In genomic region chr9:95177617-95178016, GRCh38 we compare ENCODE assay signal across 21 cellular contexts.
"Had no signal": no experiment of that assay in that cellular context is flagged by ENCODE, and none has a peak within 500 bp of the region (broad histone marks: within the 10 kb centered on the region; RNA-seq: fewer than 3 reads in every experiment).

No MANE protein-coding gene starts in this region.

- H3K4me1 ChIP-seq: lower lobe of right lung, prostate gland, spleen, upper lobe of left lung had no signal

- H3K9me3 Mint-ChIP-seq: natural killer cell; stimulated activated naive B cell treated with anti-CD40 and anti-IgM and Interleukin-4, amounts not matched to agents 10 μg/mL and 1 μg/mL and 100 μg/mL, for 72 hours; stimulated activated naive CD8-positive, alpha-beta T cell treated with anti-CD3 and anti-CD28 coated beads, Interleukin-15, Interleukin-2, amounts not matched to agents 100 ng/mL and 50 ng/mL, for 24 hours had no signal

- H3K4me3 Mint-ChIP-seq: natural killer cell; stimulated activated naive B cell treated with anti-CD40 and anti-IgM and Interleukin-4, amounts not matched to agents 10 μg/mL and 1 μg/mL and 100 μg/mL, for 72 hours; stimulated activated naive CD8-positive, alpha-beta T cell treated with anti-CD3 and anti-CD28 coated beads, Interleukin-15, Interleukin-2, amounts not matched to agents 100 ng/mL and 50 ng/mL, for 24 hours had no signal

- H3K27me3 ChIP-seq: dorsolateral prefrontal cortex, neutrophil, spleen, tibial nerve, upper lobe of left lung had no signal

- DNase-seq: dorsolateral prefrontal cortex; effector CD4-positive, alpha-beta T cell; head of caudate nucleus; left ventricle myocardium superior; lower lobe of right lung; natural killer cell; right cardiac atrium; spleen; stimulated activated CD4-positive, alpha-beta T cell treated with anti-CD3 and anti-CD28 coated beads, Interleukin-4, amount 100 ng/mL, for 4 hours; stimulated activated naive B cell treated with anti-CD40 and anti-IgM and Interleukin-4, amounts not matched to agents 10 μg/mL and 1 μg/mL and 100 μg/mL, for 72 hours; upper lobe of left lung had no signal

- H3K9me3 ChIP-seq: lower lobe of right lung, neutrophil, prostate gland, spleen, thoracic aorta, tibial nerve, upper lobe of left lung had no signal

- H3K36me3 Mint-ChIP-seq: natural killer cell had no signal

- H3K27me3 Mint-ChIP-seq: stimulated activated naive B cell treated with anti-CD40 and anti-IgM and Interleukin-4, amounts not matched to agents 10 μg/mL and 1 μg/mL and 100 μg/mL, for 72 hours; stimulated activated naive CD8-positive, alpha-beta T cell treated with anti-CD3 and anti-CD28 coated beads, Interleukin-15, Interleukin-2, amounts not matched to agents 100 ng/mL and 50 ng/mL, for 24 hours had no signal

- FAIRE-seq: colon, frontal cortex, keratinocyte, urothelium cell line had no signal

- ATAC-seq: left ventricle myocardium superior; natural killer cell; right cardiac atrium; stimulated activated naive B cell treated with anti-CD40 and anti-IgM and Interleukin-4, amounts not matched to agents 10 μg/mL and 1 μg/mL and 100 μg/mL, for 72 hours had no signal

- H3K27ac Mint-ChIP-seq: natural killer cell; stimulated activated naive B cell treated with anti-CD40 and anti-IgM and Interleukin-4, amounts not matched to agents 10 μg/mL and 1 μg/mL and 100 μg/mL, for 72 hours; stimulated activated naive CD8-positive, alpha-beta T cell treated with anti-CD3 and anti-CD28 coated beads, Interleukin-15, Interleukin-2, amounts not matched to agents 100 ng/mL and 50 ng/mL, for 24 hours had no signal

- H3K36me3 ChIP-seq: lower lobe of right lung, neutrophil, prostate gland, spleen, thoracic aorta, tibial nerve, upper lobe of left lung had no signal

- H3K4me1 Mint-ChIP-seq: natural killer cell; stimulated activated naive B cell treated with anti-CD40 and anti-IgM and Interleukin-4, amounts not matched to agents 10 μg/mL and 1 μg/mL and 100 μg/mL, for 72 hours had no signal

- H3K27ac ChIP-seq: dorsolateral prefrontal cortex, lower lobe of right lung, neutrophil, prostate gland, skin epidermis, spleen, thoracic aorta, tibial nerve, upper lobe of left lung had no signal

- H3K4me3 ChIP-seq: dorsolateral prefrontal cortex, lower lobe of right lung, prostate gland, skin epidermis, spleen, thoracic aorta, tibial nerve, upper lobe of left lung had no signal
